1 cellular context compared by ENCODE assay signal in the genomic region with DNA sequence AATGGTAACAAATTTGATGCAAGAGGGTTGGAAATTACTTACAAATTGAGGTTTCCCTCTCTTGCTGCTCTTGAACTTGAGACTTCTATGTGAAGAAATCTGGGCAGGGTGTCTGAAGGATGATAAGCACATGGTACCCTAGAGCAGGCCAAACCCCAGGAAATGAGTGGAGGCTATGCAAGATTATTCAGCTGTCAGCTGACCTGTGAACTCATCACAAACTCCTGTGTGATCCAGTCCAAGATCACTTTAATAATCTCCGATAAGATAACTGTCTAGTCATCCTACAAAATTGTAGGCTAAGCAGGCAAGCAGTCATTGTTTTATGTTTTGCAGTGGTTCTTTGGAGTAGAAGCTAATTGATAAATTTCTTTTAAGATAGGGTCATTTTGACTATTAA.
TF ChIP-seq lines count a peak whose summit lies in the region.

No MANE protein-coding gene starts in this region.

TF ChIP-seq in A549, 52 proteins besides CTCF, POLR2A, EP300 and RAD21 (continued from another document):
- TF ChIP-seq, protein P1, sequence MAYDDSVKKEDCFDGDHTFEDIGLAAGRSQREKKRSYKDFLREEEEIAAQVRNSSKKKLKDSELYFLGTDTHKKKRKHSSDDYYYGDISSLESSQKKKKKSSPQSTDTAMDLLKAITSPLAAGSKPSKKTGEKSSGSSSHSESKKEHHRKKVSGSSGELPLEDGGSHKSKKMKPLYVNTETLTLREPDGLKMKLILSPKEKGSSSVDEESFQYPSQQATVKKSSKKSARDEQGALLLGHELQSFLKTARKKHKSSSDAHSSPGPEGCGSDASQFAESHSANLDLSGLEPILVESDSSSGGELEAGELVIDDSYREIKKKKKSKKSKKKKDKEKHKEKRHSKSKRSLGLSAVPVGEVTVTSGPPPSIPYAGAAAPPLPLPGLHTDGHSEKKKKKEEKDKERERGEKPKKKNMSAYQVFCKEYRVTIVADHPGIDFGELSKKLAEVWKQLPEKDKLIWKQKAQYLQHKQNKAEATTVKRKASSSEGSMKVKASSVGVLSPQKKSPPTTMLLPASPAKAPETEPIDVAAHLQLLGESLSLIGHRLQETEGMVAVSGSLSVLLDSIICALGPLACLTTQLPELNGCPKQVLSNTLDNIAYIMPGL (CRISPR knock-in tag; IDR thresholded peaks at IDR 0.05; ENCODE audit: borderline replicate concordance) = no peak
- TF ChIP-seq HDAC2 (IDR thresholded peaks at IDR 0.05) = no peak
- no peak for TF ChIP-seq BHLHE40 (IDR thresholded peaks at IDR 0.05; ENCODE audit: low read depth, low read length)
- no peak for TF ChIP-seq FOXS1 (CRISPR knock-in tag; IDR thresholded peaks at IDR 0.05)
- no peak for TF ChIP-seq GATA3 (IDR thresholded peaks at IDR 0.05; ENCODE audit: borderline replicate concordance)
- TF ChIP-seq, protein P2, sequence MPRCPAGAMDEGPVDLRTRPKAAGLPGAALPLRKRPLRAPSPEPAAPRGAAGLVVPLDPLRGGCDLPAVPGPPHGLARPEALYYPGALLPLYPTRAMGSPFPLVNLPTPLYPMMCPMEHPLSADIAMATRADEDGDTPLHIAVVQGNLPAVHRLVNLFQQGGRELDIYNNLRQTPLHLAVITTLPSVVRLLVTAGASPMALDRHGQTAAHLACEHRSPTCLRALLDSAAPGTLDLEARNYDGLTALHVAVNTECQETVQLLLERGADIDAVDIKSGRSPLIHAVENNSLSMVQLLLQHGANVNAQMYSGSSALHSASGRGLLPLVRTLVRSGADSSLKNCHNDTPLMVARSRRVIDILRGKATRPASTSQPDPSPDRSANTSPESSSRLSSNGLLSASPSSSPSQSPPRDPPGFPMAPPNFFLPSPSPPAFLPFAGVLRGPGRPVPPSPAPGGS (IDR thresholded peaks at IDR 0.05) = no peak
- TF ChIP-seq SMC3 (IDR thresholded peaks at IDR 0.05) = no peak
- no peak for TF ChIP-seq JUN (IDR thresholded peaks at IDR 0.05)
- no peak for TF ChIP-seq POLR2AphosphoS2 (conservative IDR thresholded peaks at IDR 0.05; ENCODE audit: low read length)
- TF ChIP-seq FOSB (CRISPR knock-in tag; IDR thresholded peaks at IDR 0.05) = no peak
- no peak for TF ChIP-seq TFCP2L1 (CRISPR knock-in tag; IDR thresholded peaks at IDR 0.05)
